ENCODE assay signal across 24 cellular contexts in the genomic region with DNA sequence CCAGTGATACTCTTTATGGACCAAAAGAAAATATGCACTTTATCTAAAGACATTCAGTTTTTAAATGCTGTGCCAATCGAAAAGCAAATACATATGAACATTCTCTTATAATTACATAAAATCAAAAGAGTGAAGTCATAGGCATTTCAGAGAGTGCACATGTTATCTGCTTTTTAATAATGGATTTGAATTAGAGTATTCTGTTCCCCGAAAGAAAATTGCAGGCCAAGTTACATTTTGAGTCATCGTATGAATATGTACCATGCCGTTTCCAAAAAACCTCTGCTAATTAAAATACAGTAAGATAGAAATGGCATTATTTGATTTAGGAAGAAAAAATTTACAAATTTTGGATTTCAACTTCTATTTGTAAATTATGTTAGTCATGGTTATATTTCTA.
DNase-seq lines count a peak whose midpoint lies in the region; FAIRE-seq and TF ChIP-seq lines count a peak whose summit lies in the region.
"Had no signal": no experiment of that assay in that cellular context is flagged by ENCODE, and none has a peak within 500 bp of the region (broad histone marks: within the 10 kb centered on the region; RNA-seq: fewer than 3 reads in every experiment).

No MANE protein-coding gene starts in this region.

- no peak for FAIRE-seq in RCC 7860 (lab: Jason Lieb, UNC)
- FAIRE-seq: H1 had no signal

- TF ChIP-seq POLR2A in vagina (IDR thresholded peaks at IDR 0.05) = no peak

- peaks cover 22% of the 10 kb centered on the region for H3K4me1 ChIP-seq in vagina
- H3K4me1 ChIP-seq: prostate gland had no signal

- H3K27ac ChIP-seq in vagina = peak overlapping the region; percentile 80
- H3K27ac ChIP-seq: coronary artery, prostate gland had no signal

- in situ Hi-C loops in astrocyte of the cerebellum (cut with HindIII; ENCODE audit: low sequenced_read_pairs) = no loop called here

- no peaks in the 10 kb centered on the region for H3K27me3 ChIP-seq in vagina
- H3K27me3 ChIP-seq: left lung, upper lobe of left lung had no signal

- H3K9me3 ChIP-seq in vagina = no peaks in the 10 kb centered on the region
- H3K9me3 ChIP-seq: left lung, prostate gland, upper lobe of left lung had no signal

- peak; percentile 60 for DNase-seq in LHCN-M2 (ENCODE audit: low read depth)
- peak; percentile 24 for DNase-seq in astrocyte of the cerebellum (ENCODE audit: low read depth)
- DNase-seq in fibroblast of the aortic adventitia (ENCODE audit: low read depth) = peak; percentile 51
- no peak for DNase-seq in vagina (ENCODE audit: extremely low spot score in 2 of 2)
- no peak for DNase-seq in RCC 7860 (ENCODE audit: low spot score)
- DNase-seq in cerebellum (ENCODE audit: low spot score) = no peak
- DNase-seq in NCI-H226 = no peak
- DNase-seq: activated CD4-positive, alpha-beta T cell treated with anti-CD3 and anti-CD28 coated beads for 4 hours; activated naive CD8-positive, alpha-beta T cell treated with anti-CD3 and anti-CD28 coated beads, Interleukin-2, amount 50 U/mL, for 24 hours; Calu3; DMS79 treated with DMSO at 0.1 percent for 48 hours; effector memory CD8-positive, alpha-beta T cell; erythroblast; left lung; mesendoderm; NCI-H1105 treated with DMSO at 0.1 percent for 48 hours; NCI-H2029 treated with DMSO at 0.1 percent for 48 hours; RPMI8226; stimulated activated CD4-positive, alpha-beta T cell treated with anti-CD3 and anti-CD28 coated beads, Interleukin-4, amount 100 ng/mL, for 4 hours; substantia nigra; upper lobe of left lung had no signal

- H3K4me3 ChIP-seq in astrocyte of the cerebellum (ENCODE audit: low read depth, low read length) (no peak overlapping the region), fibroblast of the aortic adventitia (ENCODE audit: low read depth, low read length) (no peak overlapping the region), vagina (no peak overlapping the region)
- H3K4me3 ChIP-seq: coronary artery, left lung, prostate gland, upper lobe of left lung had no signal

- intact Hi-C loops in vagina (cut with DNase I) = no loop called here

- TF ChIP-seq CTCF in astrocyte of the cerebellum (IDR thresholded peaks at IDR 0.05; ENCODE audit: low read depth, low read length, missing control alignments) (no peak), fibroblast of the aortic adventitia (IDR thresholded peaks at IDR 0.05; ENCODE audit: insufficient read depth, low read length) (no peak), vagina (IDR thresholded peaks at IDR 0.05) (no peak)

- H3K36me3 ChIP-seq in vagina = no peaks in the 10 kb centered on the region
- H3K36me3 ChIP-seq: left lung, prostate gland, upper lobe of left lung had no signal

Comparison
In these comparisons a context has a peak if more than half of its experiments do, and no peak if none do; other contexts are left out.
1. DNase-seq: peak in LHCN-M2 (single experiment), astrocyte of the cerebellum (single experiment) and fibroblast of the aortic adventitia (single experiment); none in vagina (0 of 2), RCC 7860 (single experiment), cerebellum (single experiment) and NCI-H226 (single experiment).